ENCODE assay signal across 8 cellular contexts in the genomic region with DNA sequence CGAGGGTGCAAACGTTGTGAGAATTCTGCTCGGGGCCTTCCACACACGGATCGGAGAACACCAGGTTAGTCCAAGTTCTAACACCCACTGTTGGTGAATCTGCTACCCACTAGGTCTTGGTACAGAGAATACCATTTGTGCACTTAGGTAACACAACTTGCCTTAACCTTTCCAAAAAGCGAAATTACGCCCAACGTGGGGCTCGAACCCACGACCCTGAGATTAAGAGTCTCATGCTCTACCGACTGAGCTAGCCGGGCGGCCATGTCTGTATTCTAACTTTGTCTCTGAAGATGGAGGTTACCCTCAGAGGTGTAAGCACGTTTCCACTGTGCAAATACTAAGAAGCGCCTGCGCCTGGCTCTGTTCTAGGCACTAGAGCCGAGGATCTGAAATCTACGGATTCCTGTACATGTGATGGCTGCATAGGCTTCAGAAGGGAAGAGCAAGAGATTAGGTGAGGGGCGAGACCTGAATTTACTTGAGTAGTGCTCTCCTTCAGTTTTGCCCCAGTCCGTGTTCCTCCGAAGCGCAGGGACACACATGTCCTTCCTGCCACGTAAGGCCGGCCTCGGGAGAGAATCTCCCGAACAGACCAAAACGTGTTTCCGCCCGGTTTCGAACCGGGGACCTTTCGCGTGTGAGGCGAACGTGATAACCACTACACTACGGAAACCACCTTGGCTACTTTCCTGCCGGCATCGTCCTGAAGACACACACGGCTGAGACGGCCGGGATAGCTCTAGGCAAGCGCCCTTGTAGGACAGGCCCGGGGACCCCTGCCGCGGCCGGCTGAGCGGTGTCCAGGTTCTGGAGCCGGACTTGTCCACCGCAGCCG. TPM values are rescaled to one million over a fixed set of nuclear protein-coding genes. Genes with fewer than 3 reads are reported as not detected.
DNase-seq lines count a peak whose midpoint lies in the region; ATAC-seq lines count a peak whose summit lies in the region.

No MANE protein-coding gene starts in this region.

- DNase-seq in AG08395 (ENCODE audit: low spot score) (peak; percentile 74), HS-27A (ENCODE audit: low read depth) (peak; percentile 84), epithelial cell of prostate (ENCODE audit: low read depth, low spot score) (peak; percentile 91), myocyte (ENCODE audit: low read depth) (peak; percentile 95), NOMO-1 treated with DMSO at 0.1 percent for 48 hours (lab: John Stamatoyannopoulos, UW; ENCODE audit: unreplicated experiment) (no peak)
- DNase-seq in activated CD8-positive, alpha-beta T cell treated with anti-CD3 and anti-CD28 coated beads, Interleukin-2, amount 10 ng/mL, durations not matched to agents 7 days and 5 days, result peak; percentile 95
- DNase-seq in stimulated activated CD8-positive, alpha-beta memory T cell treated with anti-CD3 and anti-CD28 coated beads, Interleukin-7, amount 100 ng/mL, for 48 hours (ENCODE audit: extremely low read depth in 1 of 2, low read depth in 1 of 2), result peak; percentile 89 to 91

- peak; percentile 36 for ATAC-seq in GM19438 (IDR thresholded peaks at IDR 0.05; ENCODE audit: low read depth, unreplicated experiment)
- ATAC-seq in activated CD8-positive, alpha-beta T cell treated with anti-CD3 and anti-CD28 coated beads, Interleukin-2, amount 10 ng/mL, durations not matched to agents 7 days and 5 days, result peak; percentile 35

- CTCF ChIA-PET in activated CD8-positive, alpha-beta T cell treated with anti-CD3 and anti-CD28 coated beads, Interleukin-2, amount 10 ng/mL, durations not matched to agents 7 days and 5 days (lab: Charles Lee), result interaction anchor here (1.1 to 2.1 kb wide), 9 partner anchors 15 to 62 kb away, joined by 3 to 8 read pairs (median 4); a partner anchor contains a TSS

- POLR2A ChIA-PET in activated CD8-positive, alpha-beta T cell treated with anti-CD3 and anti-CD28 coated beads, Interleukin-2, amount 10 ng/mL, durations not matched to agents 7 days and 5 days (lab: Charles Lee), result interaction anchor here (0.6 to 8.9 kb wide), 13 partner anchors 9 to 420 kb away, joined by 3 to 157 read pairs (median 4); a partner anchor contains a TSS

- H3K36me3 Mint-ChIP-seq in activated CD8-positive, alpha-beta T cell treated with anti-CD3 and anti-CD28 coated beads, Interleukin-2, amount 10 ng/mL, durations not matched to agents 7 days and 5 days (ENCODE audit: low read depth), result peaks cover 23% of the 10 kb centered on the region

- peak overlapping the region; percentile 96 for H3K27ac ChIP-seq in epithelial cell of prostate

- H3K4me1 Mint-ChIP-seq in activated CD8-positive, alpha-beta T cell treated with anti-CD3 and anti-CD28 coated beads, Interleukin-2, amount 10 ng/mL, durations not matched to agents 7 days and 5 days (ENCODE audit: low read depth), result peaks cover 80% of the 10 kb centered on the region

- peak overlapping the region; percentile 99 for H3K4me3 Mint-ChIP-seq in activated CD8-positive, alpha-beta T cell treated with anti-CD3 and anti-CD28 coated beads, Interleukin-2, amount 10 ng/mL, durations not matched to agents 7 days and 5 days

- H3K27me3 Mint-ChIP-seq in activated CD8-positive, alpha-beta T cell treated with anti-CD3 and anti-CD28 coated beads, Interleukin-2, amount 10 ng/mL, durations not matched to agents 7 days and 5 days (ENCODE audit: low read depth), result peaks cover 3% of the 10 kb centered on the region

- H3K9me3 Mint-ChIP-seq in activated CD8-positive, alpha-beta T cell treated with anti-CD3 and anti-CD28 coated beads, Interleukin-2, amount 10 ng/mL, durations not matched to agents 7 days and 5 days (ENCODE audit: insufficient read depth), result no peaks in the 10 kb centered on the region

- peak overlapping the region; percentile 99 for H3K27ac Mint-ChIP-seq in activated CD8-positive, alpha-beta T cell treated with anti-CD3 and anti-CD28 coated beads, Interleukin-2, amount 10 ng/mL, durations not matched to agents 7 days and 5 days

RNA-seq across cellular contexts. Expression of a gene that starts 1.1 kb away (rescaled TPM):
- total RNA-seq in activated CD8-positive, alpha-beta T cell treated with anti-CD3 and anti-CD28 coated beads, Interleukin-2, amount 10 ng/mL, durations not matched to agents 7 days and 5 days, result 10 to 100 TPM; 40.0 to 44.7 TPM
- 13.4 and 13.8 TPM in 2 replicates for total RNA-seq in myocyte
- 37.3 TPM for polyA plus RNA-seq in myocyte (2012)

RNA-seq across cellular contexts. Expression of a gene that starts 17.0 kb away (rescaled TPM):
- 1 to 10 TPM; 1.1 to 1.5 TPM for total RNA-seq in activated CD8-positive, alpha-beta T cell treated with anti-CD3 and anti-CD28 coated beads, Interleukin-2, amount 10 ng/mL, durations not matched to agents 7 days and 5 days
- 8.9 and 18.8 TPM in 2 replicates for total RNA-seq in myocyte
- 0.96 TPM for polyA plus RNA-seq in myocyte (2012)

RNA-seq across cellular contexts. Expression of a gene that starts 21.7 kb away (rescaled TPM):
- 1,000 to 10,000 TPM; 1,796 to 1,942 TPM for total RNA-seq in activated CD8-positive, alpha-beta T cell treated with anti-CD3 and anti-CD28 coated beads, Interleukin-2, amount 10 ng/mL, durations not matched to agents 7 days and 5 days
- 2,741 and 2,769 TPM in 2 replicates for total RNA-seq in myocyte
- 2,253 TPM for polyA plus RNA-seq in myocyte (2012)

RNA-seq across cellular contexts. Expression of a gene that starts 38.9 kb away (rescaled TPM):
- total RNA-seq in activated CD8-positive, alpha-beta T cell treated with anti-CD3 and anti-CD28 coated beads, Interleukin-2, amount 10 ng/mL, durations not matched to agents 7 days and 5 days, result 10 to 100 TPM; 22.4 to 23.2 TPM
- total RNA-seq in myocyte, result 4.3 and 8.0 TPM in 2 replicates
- 9.4 TPM for polyA plus RNA-seq in myocyte (2012)
